ENCODE assay signal across 23 cellular contexts in genomic region chr2:135942936-135943688, GRCh38. TPM values are rescaled to one million over a fixed set of nuclear protein-coding genes. Genes with fewer than 3 reads are reported as not detected.
DNase-seq lines count a peak whose midpoint lies in the region; ATAC-seq and TF ChIP-seq lines count a peak whose summit lies in the region.
"Had no signal": no experiment of that assay in that cellular context is flagged by ENCODE, and none has a peak within 500 bp of the region (broad histone marks: within the 10 kb centered on the region; RNA-seq: fewer than 3 reads in every experiment).

No MANE protein-coding gene starts in this region.

- dilution Hi-C loops in mammary epithelial cell (cut with HindIII; ENCODE audit: low sequenced_read_pairs): no loop called here

- no peak for TF ChIP-seq CTCF in mammary epithelial cell (conservative IDR thresholded peaks at IDR 0.05 in 1 of 2, IDR thresholded peaks at IDR 0.05 in 1 of 2; ENCODE audit: extremely low read depth in 1 of 2, insufficient read depth in 1 of 2, low read depth in 1 of 2, low read length in 2 of 2)
- TF ChIP-seq CTCF in MCF 10A (IDR thresholded peaks at IDR 0.05; ENCODE audit: unreplicated experiment): no peak
- TF ChIP-seq CTCF in activated B cell treated with CpG ODN at 0.5 μM for 24 hours (IDR thresholded peaks at IDR 0.05): no peak
- TF ChIP-seq CTCF in endothelial cell (IDR thresholded peaks at IDR 0.05; ENCODE audit: unreplicated experiment): no peak
- no peak for TF ChIP-seq CTCF in neutrophil (IDR thresholded peaks at IDR 0.05)

- H2AFZ ChIP-seq in mammary epithelial cell (ENCODE audit: low read depth, low read length): no peak overlapping the region

- H3K27ac Mint-ChIP-seq in MCF 10A (ENCODE audit: low read depth, unreplicated experiment) (no peak overlapping the region), activated B cell treated with CpG ODN at 0.5 μM for 24 hours (peak overlapping the region; percentile 30), endothelial cell (ENCODE audit: unreplicated experiment) (no peak overlapping the region)

- H3K9me3 Mint-ChIP-seq in MCF 10A (ENCODE audit: unreplicated experiment): no peaks in the 10 kb centered on the region
- no peaks in the 10 kb centered on the region for H3K9me3 Mint-ChIP-seq in activated B cell treated with CpG ODN at 0.5 μM for 24 hours
- no peaks in the 10 kb centered on the region for H3K9me3 Mint-ChIP-seq in endothelial cell (ENCODE audit: unreplicated experiment)

- no peaks in the 10 kb centered on the region for H3K27me3 Mint-ChIP-seq in MCF 10A (ENCODE audit: insufficient read depth, unreplicated experiment)
- no peaks in the 10 kb centered on the region for H3K27me3 Mint-ChIP-seq in activated B cell treated with CpG ODN at 0.5 μM for 24 hours
- H3K27me3 Mint-ChIP-seq in endothelial cell (ENCODE audit: unreplicated experiment): no peaks in the 10 kb centered on the region
- H3K27me3 Mint-ChIP-seq: CD4-positive, CD25-positive, alpha-beta regulatory T cell had no signal

- H3K27me3 ChIP-seq in mammary epithelial cell (ENCODE audit: insufficient read depth, low read length) (no peaks in the 10 kb centered on the region), neutrophil (no peaks in the 10 kb centered on the region)
- H3K27me3 ChIP-seq: MG63, SJCRH30 had no signal

- DNase-seq in mammary epithelial cell: peak; percentile 79
- DNase-seq in MCF 10A (ENCODE audit: unreplicated experiment): no peak
- no peak for DNase-seq in activated B cell treated with CpG ODN at 0.5 μM for 24 hours
- no peak for DNase-seq in endothelial cell (ENCODE audit: low spot score)
- DNase-seq in NCI-H2081 (lab: John Stamatoyannopoulos, UW): no peak
- DNase-seq in amniotic stem cell (lab: John Stamatoyannopoulos, UW): no peak
- DNase-seq in SHP77 (lab: John Stamatoyannopoulos, UW): no peak
- DNase-seq: 8988T; CD4-positive, CD25-positive, alpha-beta regulatory T cell; GDM1; KBM-7; MG63; NCI-H1105 treated with DMSO at 0.1 percent for 48 hours; NCI-H146; NCI-H1930; NCI-H446 treated with DMSO at 0.1 percent for 48 hours; NCI-H526; NCI-H82; NK-92 treated with Interleukin-12 subunit alpha and Interleukin-12 subunit beta, amount 100 ng/mL, for 24 hours; PC-3; SJCRH30 had no signal

- H3K9ac ChIP-seq in mammary epithelial cell (ENCODE audit: insufficient read depth, low read length): no peak overlapping the region

- H3K36me3 ChIP-seq in mammary epithelial cell (ENCODE audit: insufficient read depth, low read length): peaks cover 6% of the 10 kb centered on the region
- H3K36me3 ChIP-seq in neutrophil: no peaks in the 10 kb centered on the region

- no peak overlapping the region for H3K4me2 ChIP-seq in mammary epithelial cell (ENCODE audit: insufficient read depth, low read depth, low read length)

- CTCF ChIA-PET in mammary epithelial cell (lab: Charles Lee; ENCODE audit: low non-redundant PET) (no interaction called here), MCF 10A (lab: Yijun Ruan, JAX) (interaction anchor here (0.5 to 1.2 kb wide), 2 partner anchors 26 to 193 kb away, joined by 4 to 6 read pairs; no protein-coding TSS in a partner anchor), activated B cell treated with CpG ODN at 0.5 μM for 24 hours (lab: Charles Lee) (interaction anchor here (0.9 to 1.1 kb wide), 2 partner anchors 35 to 54 kb away, joined by 3 read pairs; no protein-coding TSS in a partner anchor)

- peaks cover 53% of the 10 kb centered on the region for H3K79me2 ChIP-seq in mammary epithelial cell (ENCODE audit: insufficient read depth, low read length)

- intact Hi-C loops in mammary epithelial cell (cut with micrococcal nuclease): no loop called here
- intact Hi-C loops in MCF 10A (cut with micrococcal nuclease): no loop called here
- intact Hi-C loops in activated B cell treated with CpG ODN at 0.5 μM for 24 hours (cut with micrococcal nuclease): no loop called here

- no peaks in the 10 kb centered on the region for H3K9me3 ChIP-seq in mammary epithelial cell (replicated peaks; ENCODE audit: insufficient read depth, low read length)
- no peaks in the 10 kb centered on the region for H3K9me3 ChIP-seq in neutrophil

- 59% methylated on average over 5 of the region's 5 CpGs for WGBS in mammary epithelial cell (ENCODE audit: low coverage, missing lambda C conversion rate)

- in situ Hi-C loops in mammary epithelial cell (cut with MboI; ENCODE audit: low sequenced_read_pairs in 2 of 2): no loop called here

- POLR2A ChIA-PET in MCF 10A (lab: Yijun Ruan, JAX): interaction anchor here (0.6 kb wide), 1 partner anchor 12 kb away, joined by 6 read pairs; no protein-coding TSS in a partner anchor
- POLR2A ChIA-PET in activated B cell treated with CpG ODN at 0.5 μM for 24 hours (lab: Charles Lee): interaction anchor here (1.1 kb wide), 1 partner anchor 437 kb away, joined by 3 read pairs; no protein-coding TSS in a partner anchor

- BruUV-seq in mammary epithelial cell (replicated peaks; lab: Mats Ljungman, UMichigan) (no TSS peak), MCF 10A (replicated peaks; lab: Mats Ljungman, UMichigan) (no TSS peak)

- no peak overlapping the region for H3K4me3 ChIP-seq in mammary epithelial cell (replicated peaks in 1 of 3; ENCODE audit: insufficient read depth in 1 of 3, low read depth in 2 of 3, low read length in 3 of 3)
- H3K4me3 ChIP-seq in neutrophil (ENCODE audit: low read depth in 1 of 2, low read length in 1 of 2): no peak overlapping the region
- H3K4me3 ChIP-seq: MG63, SJCRH30 had no signal

- H3K4me3 Mint-ChIP-seq in MCF 10A (ENCODE audit: unreplicated experiment) (no peak overlapping the region), activated B cell treated with CpG ODN at 0.5 μM for 24 hours (no peak overlapping the region), endothelial cell (ENCODE audit: unreplicated experiment) (peak overlapping the region; percentile 44)
- H3K4me3 Mint-ChIP-seq: CD4-positive, CD25-positive, alpha-beta regulatory T cell had no signal

- H4K20me1 ChIP-seq in mammary epithelial cell (ENCODE audit: insufficient read depth, low read length): no peaks in the 10 kb centered on the region

- H3K27ac ChIP-seq in mammary epithelial cell (ENCODE audit: insufficient read depth, low read depth, low read length) (peak overlapping the region; percentile 11), neutrophil (peak overlapping the region; percentile 40)
- H3K27ac ChIP-seq: SJCRH30 had no signal

- H3K4me1 Mint-ChIP-seq in MCF 10A (ENCODE audit: insufficient read depth, unreplicated experiment) (peaks cover 16% of the 10 kb centered on the region), activated B cell treated with CpG ODN at 0.5 μM for 24 hours (peaks cover 40% of the 10 kb centered on the region), endothelial cell (ENCODE audit: unreplicated experiment) (peaks cover 8% of the 10 kb centered on the region)

- ATAC-seq in activated B cell treated with CpG ODN at 0.5 μM for 24 hours (ENCODE audit: low read depth): no peak
- ATAC-seq: PC-3, SK-N-SH treated with all-trans-retinoic acid at 6 μM for 48 hours had no signal

- H3K36me3 Mint-ChIP-seq in MCF 10A (ENCODE audit: insufficient read depth, unreplicated experiment): peaks cover 37% of the 10 kb centered on the region
- peaks cover 67% of the 10 kb centered on the region for H3K36me3 Mint-ChIP-seq in activated B cell treated with CpG ODN at 0.5 μM for 24 hours (ENCODE audit: low read depth)
- peaks cover 27% of the 10 kb centered on the region for H3K36me3 Mint-ChIP-seq in endothelial cell (ENCODE audit: low read depth, unreplicated experiment)

- H3K4me1 ChIP-seq in mammary epithelial cell (ENCODE audit: insufficient read depth, low read length) (peaks cover 10% of the 10 kb centered on the region), neutrophil (ENCODE audit: control insufficient read depth in 1 of 2, insufficient read depth in 1 of 2, low read depth in 1 of 2, low read length in 1 of 2) (peaks cover 0 to 4% of the 10 kb centered on the region in 2 experiments)
- H3K4me1 ChIP-seq: SJCRH30 had no signal

RNA-seq across cellular contexts. Expression of gene DARS1, which starts 42.3 kb away (rescaled TPM):
- total RNA-seq in mammary epithelial cell (10 to 100 TPM; 64.3 to 68.8 TPM), MCF 10A (2022) (52.8 and 66.5 TPM in 2 replicates), activated B cell treated with CpG ODN at 0.5 μM for 24 hours (96.3 and 103 TPM in 2 replicates), endothelial cell (ENCODE audit: unreplicated experiment) (82.9 TPM)
- polyA plus RNA-seq in mammary epithelial cell: 61.4 TPM
- polyA minus RNA-seq in mammary epithelial cell: 18.0 TPM
